In the genomic region with DNA sequence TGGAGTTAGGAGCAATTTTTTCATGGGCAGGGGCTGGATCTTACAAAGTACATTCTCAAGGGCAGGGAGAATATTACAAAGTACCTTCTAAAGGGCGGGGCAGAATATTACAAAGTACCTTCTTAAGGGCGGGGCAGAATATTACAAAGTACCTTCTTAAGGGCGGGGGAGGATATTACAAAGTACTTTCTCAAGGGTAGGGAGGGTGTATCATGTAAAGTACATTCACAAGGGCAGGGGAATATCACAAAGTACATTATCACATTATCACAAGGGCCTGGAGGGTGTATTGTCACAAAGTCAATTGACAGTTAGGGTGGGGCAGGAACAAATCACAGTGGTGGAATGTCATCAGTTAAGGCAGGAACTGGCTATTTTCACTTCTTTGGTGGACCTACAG, we compare ENCODE assay signal across 5 cellular contexts. TPM values are rescaled to one million over a fixed set of nuclear protein-coding genes. Genes with fewer than 3 reads are reported as not detected.
"Had no signal": no experiment of that assay in that cellular context is flagged by ENCODE, and none has a peak within 500 bp of the region (broad histone marks: within the 10 kb centered on the region; RNA-seq: fewer than 3 reads in every experiment).

No MANE protein-coding gene starts in this region.

RNA-seq across cellular contexts. Expression of gene FSCB, which starts 56.9 kb away (rescaled TPM):
- total RNA-seq: M059J, Right ventricle myocardium inferior, RPMI7951, SJCRH30, SK-MEL-5 had no signal
